Comparison of ENCODE assay signal across 11 cellular contexts in genomic region chr1:211415700-211416099, GRCh38.
A peak's percentile ranks its signal among the peaks of the same experiment; 100 is the strongest.
DNase-seq lines count a peak whose midpoint lies in the region; ATAC-seq, FAIRE-seq and TF ChIP-seq lines count a peak whose summit lies in the region.
"Had no signal": no experiment of that assay in that cellular context is flagged by ENCODE, and none has a peak within 500 bp of the region (broad histone marks: within the 10 kb centered on the region; RNA-seq: fewer than 3 reads in every experiment).

No MANE protein-coding gene starts in this region.

- peaks cover 6% of the 10 kb centered on the region for H3K9me3 Mint-ChIP-seq in activated CD4-positive, alpha-beta memory T cell treated with anti-CD3 and anti-CD28 coated beads, Interleukin-2, amount 10 ng/mL, durations not matched to agents 7 days and 5 days

- no peaks in the 10 kb centered on the region for H3K9me3 ChIP-seq in left ventricle myocardium inferior (replicated peaks)
- no peaks in the 10 kb centered on the region for H3K9me3 ChIP-seq in right cardiac atrium (ENCODE audit: control insufficient read depth, low read length)
- 0 out of 2 replicates have a peak, but pooled peaks cover 7% of the 10 kb centered on the region for H3K9me3 ChIP-seq in iPS-20b (ENCODE audit: insufficient read depth, low read depth, low read length)

- no peaks in the 10 kb centered on the region for H3K36me3 ChIP-seq in left ventricle myocardium inferior
- no peaks in the 10 kb centered on the region for H3K36me3 ChIP-seq in iPS-20b (ENCODE audit: insufficient read depth, low read depth, low read length)

- H3K4me3 Mint-ChIP-seq in activated CD4-positive, alpha-beta memory T cell treated with anti-CD3 and anti-CD28 coated beads, Interleukin-2, amount 10 ng/mL, durations not matched to agents 7 days and 5 days: peak overlapping the region; percentile 64

- no peak for ATAC-seq in right cardiac atrium
- no peak for ATAC-seq in HG03442 (IDR thresholded peaks at IDR 0.05; ENCODE audit: unreplicated experiment)

- WGBS in right cardiac atrium: 95% methylated on average over 2 of the region's 2 CpGs

- H3K27ac Mint-ChIP-seq in activated CD4-positive, alpha-beta memory T cell treated with anti-CD3 and anti-CD28 coated beads, Interleukin-2, amount 10 ng/mL, durations not matched to agents 7 days and 5 days: peak overlapping the region; percentile 37

- no peaks in the 10 kb centered on the region for H3K27me3 Mint-ChIP-seq in activated CD4-positive, alpha-beta memory T cell treated with anti-CD3 and anti-CD28 coated beads, Interleukin-2, amount 10 ng/mL, durations not matched to agents 7 days and 5 days

- H3K27me3 ChIP-seq in left ventricle myocardium inferior (ENCODE audit: low read depth) (no peaks in the 10 kb centered on the region), right cardiac atrium (ENCODE audit: control insufficient read depth, insufficient read depth) (no peaks in the 10 kb centered on the region), iPS-20b (ENCODE audit: insufficient read depth, low read length) (no peaks in the 10 kb centered on the region)

- no peak for TF ChIP-seq CTCF in left ventricle myocardium inferior (IDR thresholded peaks at IDR 0.05; ENCODE audit: borderline replicate concordance)

- POLR2A ChIA-PET in activated CD4-positive, alpha-beta memory T cell treated with anti-CD3 and anti-CD28 coated beads, Interleukin-2, amount 10 ng/mL, durations not matched to agents 7 days and 5 days (lab: Charles Lee): interaction anchor here (1.3 to 3.2 kb wide), 3 partner anchors 33 to 157 kb away, joined by 4 to 13 read pairs (median 4); partner anchors contain the start of gene TRAF5

- peaks cover 21% of the 10 kb centered on the region for H3K4me1 Mint-ChIP-seq in activated CD4-positive, alpha-beta memory T cell treated with anti-CD3 and anti-CD28 coated beads, Interleukin-2, amount 10 ng/mL, durations not matched to agents 7 days and 5 days

- no peak overlapping the region for H3K9ac ChIP-seq in iPS-20b (ENCODE audit: low read depth, low read length)

- DNase-seq in left ventricle myocardium inferior (no peak), right cardiac atrium (no peak), urothelium cell line (ENCODE audit: low spot score) (peak; percentile 4), NOMO-1 (lab: John Stamatoyannopoulos, UW; ENCODE audit: unreplicated experiment in 2 of 2) (no peak), LoVo (ENCODE audit: low spot score) (no peak)
- DNase-seq in activated CD4-positive, alpha-beta memory T cell treated with anti-CD3 and anti-CD28 coated beads, Interleukin-2, amount 10 ng/mL, durations not matched to agents 7 days and 5 days: no peak
- DNase-seq: NCI-H345 had no signal

- intact Hi-C loops in left ventricle myocardium inferior (cut with micrococcal nuclease): no loop called here
- intact Hi-C loops in right cardiac atrium (cut with DNase I): no loop called here

- CTCF ChIA-PET in activated CD4-positive, alpha-beta memory T cell treated with anti-CD3 and anti-CD28 coated beads, Interleukin-2, amount 10 ng/mL, durations not matched to agents 7 days and 5 days (lab: Charles Lee): interaction anchor here (1.0 to 1.3 kb wide), 2 partner anchors 22 to 79 kb away, joined by 3 to 4 read pairs; no protein-coding TSS in a partner anchor

- H3K27ac ChIP-seq in left ventricle myocardium inferior (replicated peaks) (no peak overlapping the region), right cardiac atrium (ENCODE audit: low read length) (no peak overlapping the region), iPS-20b (ENCODE audit: low read length) (no peak overlapping the region)
- H3K27ac ChIP-seq: HL-60 had no signal

- H3K36me3 Mint-ChIP-seq in activated CD4-positive, alpha-beta memory T cell treated with anti-CD3 and anti-CD28 coated beads, Interleukin-2, amount 10 ng/mL, durations not matched to agents 7 days and 5 days (ENCODE audit: low read depth): peaks cover 4% of the 10 kb centered on the region

- FAIRE-seq in urothelium cell line (lab: Jason Lieb, UNC): no peak
- FAIRE-seq: bronchial epithelial cell had no signal

- peak overlapping the region; percentile 67 for H3K4me3 ChIP-seq in left ventricle myocardium inferior
- H3K4me3 ChIP-seq in right cardiac atrium (ENCODE audit: low read length): no peak overlapping the region
- H3K4me3 ChIP-seq in iPS-20b (ENCODE audit: low read length): peak overlapping the region; percentile 21; the same call in 1 of the 2 replicates

- H3K4me1 ChIP-seq in left ventricle myocardium inferior (peaks cover 5% of the 10 kb centered on the region), right cardiac atrium (ENCODE audit: control insufficient read depth, insufficient read depth, low read length) (no peaks in the 10 kb centered on the region), iPS-20b (ENCODE audit: insufficient read depth, low read length) (peaks cover 7% of the 10 kb centered on the region; the same call in 1 of the 2 replicates)
